In the genomic region with DNA sequence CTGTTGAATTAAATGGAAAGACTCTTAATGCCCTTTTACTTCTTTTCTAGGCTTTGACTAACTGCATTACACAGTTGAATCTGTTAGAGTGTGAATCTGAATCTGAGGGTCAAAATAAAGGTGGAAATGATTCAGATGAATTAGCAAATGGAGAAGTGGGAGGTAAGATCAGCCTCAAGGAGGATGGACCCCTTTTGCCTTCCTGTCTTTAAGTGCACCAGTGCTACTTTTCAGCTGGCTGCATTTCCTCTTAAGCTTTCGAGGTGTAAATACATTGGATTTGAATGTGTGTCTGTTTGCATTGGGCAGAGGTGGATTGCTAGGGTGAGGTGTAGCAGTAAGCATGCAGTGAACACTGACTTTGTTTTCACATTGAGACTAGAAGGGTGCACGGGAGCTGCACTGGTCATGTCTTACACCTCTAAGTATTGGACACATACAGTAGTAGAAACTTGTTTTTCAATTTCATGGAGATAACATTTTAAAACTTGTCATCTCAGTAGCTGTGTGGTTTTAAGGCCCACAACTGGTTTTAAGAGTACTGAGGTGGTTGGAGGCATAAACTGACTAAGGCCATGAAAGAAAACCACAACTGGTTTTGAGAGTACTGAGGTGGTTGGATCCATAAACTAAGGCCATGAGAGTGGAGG, we compare ENCODE assay signal across 10 cellular contexts. TPM values are rescaled to one million over a fixed set of nuclear protein-coding genes. Genes with fewer than 3 reads are reported as not detected.
DNase-seq lines count a peak whose midpoint lies in the region; ATAC-seq and TF ChIP-seq lines count a peak whose summit lies in the region.
"Had no signal": no experiment of that assay in that cellular context is flagged by ENCODE, and none has a peak within 500 bp of the region (broad histone marks: within the 10 kb centered on the region; RNA-seq: fewer than 3 reads in every experiment).

No MANE protein-coding gene starts in this region.

- POLR2A ChIA-PET in GM10248 (lab: Yijun Ruan, JAX) = no interaction called here

- H3K27ac ChIP-seq in coronary artery = no peak overlapping the region
- no peak overlapping the region for H3K27ac ChIP-seq in testis
- H3K27ac ChIP-seq in Karpas-422 (ENCODE audit: low read length) = no peak overlapping the region
- H3K27ac ChIP-seq: ovary had no signal

- no peaks in the 10 kb centered on the region for H3K9me2 ChIP-seq in Karpas-422 (replicated peaks; ENCODE audit: insufficient read depth, low read length)

- intact Hi-C loops in activated T-helper 2 cell treated with anti-CD3 and anti-CD28 coated beads, Interferon-gamma antibody, Interleukin-2, Interleukin-4, amounts not matched to agents 10 μg/mL and 5 μg/mL and 100 μg/mL, durations not matched to agents 14 hours and 24 hours and 36 hours (cut with micrococcal nuclease) = loop anchor here (1.0 to 10.0 kb wide), 7 partner anchors 9 to 1181 kb away; a partner anchor contains a TSS
- intact Hi-C loops in testis (cut with DNase I; ENCODE audit: low total_unique reads) = no loop called here

- peaks cover 89% of the 10 kb centered on the region for H3K36me3 Mint-ChIP-seq in activated T-helper 2 cell treated with anti-CD3 and anti-CD28 coated beads, Interferon-gamma antibody, Interleukin-2, Interleukin-4, amounts not matched to agents 10 μg/mL and 5 μg/mL and 100 μg/mL, durations not matched to agents 14 hours and 24 hours and 36 hours (ENCODE audit: low read depth)

- H3K9ac ChIP-seq in Karpas-422 (ENCODE audit: low read length) = no peak overlapping the region

- H3K79me2 ChIP-seq in Karpas-422 (ENCODE audit: low read length) = peaks cover 12% of the 10 kb centered on the region; the same call in 1 of the 2 replicates

- no peak for TF ChIP-seq CTCF in coronary artery (IDR thresholded peaks at IDR 0.05)
- no peak for TF ChIP-seq CTCF in testis (IDR thresholded peaks at IDR 0.05)
- TF ChIP-seq CTCF in GM10248 (IDR thresholded peaks at IDR 0.05; ENCODE audit: control extremely low read depth, extremely low read depth, low read depth, missing control alignments) = no peak

- CTCF ChIA-PET in GM10248 (lab: Yijun Ruan, JAX) = interaction anchor here (1.1 to 3.1 kb wide), 6 partner anchors 8 to 187 kb away, joined by 3 to 14 read pairs (median 4); no protein-coding TSS in a partner anchor

- no peaks in the 10 kb centered on the region for H3K27me3 ChIP-seq in testis
- H3K27me3 ChIP-seq in Karpas-422 (ENCODE audit: low read length) = no peaks in the 10 kb centered on the region
- H3K27me3 ChIP-seq: ovary had no signal

- no peaks in the 10 kb centered on the region for H3K27me3 Mint-ChIP-seq in activated T-helper 2 cell treated with anti-CD3 and anti-CD28 coated beads, Interferon-gamma antibody, Interleukin-2, Interleukin-4, amounts not matched to agents 10 μg/mL and 5 μg/mL and 100 μg/mL, durations not matched to agents 14 hours and 24 hours and 36 hours (ENCODE audit: low read depth)

- peak overlapping the region; percentile 57 for H3K4me3 Mint-ChIP-seq in activated T-helper 2 cell treated with anti-CD3 and anti-CD28 coated beads, Interferon-gamma antibody, Interleukin-2, Interleukin-4, amounts not matched to agents 10 μg/mL and 5 μg/mL and 100 μg/mL, durations not matched to agents 14 hours and 24 hours and 36 hours (ENCODE audit: low read depth)

- TF ChIP-seq POLR2A in testis (IDR thresholded peaks at IDR 0.05) = no peak

- H3K9me3 ChIP-seq in testis (no peaks in the 10 kb centered on the region), Karpas-422 (ENCODE audit: low read length) (no peaks in the 10 kb centered on the region)
- H3K9me3 ChIP-seq: ovary had no signal

- H3K4me3 ChIP-seq in coronary artery (no peak overlapping the region), testis (no peak overlapping the region), Karpas-422 (ENCODE audit: low read length) (no peak overlapping the region)
- H3K4me3 ChIP-seq: K562, ovary had no signal

- H4K20me1 ChIP-seq in Karpas-422 (ENCODE audit: insufficient read depth, low read depth, low read length) = no peaks in the 10 kb centered on the region

- no peak overlapping the region for H3K4me2 ChIP-seq in Karpas-422 (ENCODE audit: low read depth, low read length, poor library complexity, severe bottlenecking)

- peaks cover 54% of the 10 kb centered on the region for H3K4me1 Mint-ChIP-seq in activated T-helper 2 cell treated with anti-CD3 and anti-CD28 coated beads, Interferon-gamma antibody, Interleukin-2, Interleukin-4, amounts not matched to agents 10 μg/mL and 5 μg/mL and 100 μg/mL, durations not matched to agents 14 hours and 24 hours and 36 hours (ENCODE audit: low read depth)

- H3K36me3 ChIP-seq in testis (ENCODE audit: low read depth, missing control alignments) (no peaks in the 10 kb centered on the region), Karpas-422 (ENCODE audit: insufficient read depth, low read length) (peaks cover 81% of the 10 kb centered on the region)
- H3K36me3 ChIP-seq: ovary had no signal

- H3K4me1 ChIP-seq in testis = no peaks in the 10 kb centered on the region
- H3K4me1 ChIP-seq in Karpas-422 (ENCODE audit: low read length) = no peaks in the 10 kb centered on the region; the same call in 1 of the 2 replicates

- WGBS in testis, 2 donors = 93 to 96% methylated on average over 2 of the region's 2 CpGs

- peak overlapping the region; percentile 46 for H3K27ac Mint-ChIP-seq in activated T-helper 2 cell treated with anti-CD3 and anti-CD28 coated beads, Interferon-gamma antibody, Interleukin-2, Interleukin-4, amounts not matched to agents 10 μg/mL and 5 μg/mL and 100 μg/mL, durations not matched to agents 14 hours and 24 hours and 36 hours

- H3K9me3 Mint-ChIP-seq in activated T-helper 2 cell treated with anti-CD3 and anti-CD28 coated beads, Interferon-gamma antibody, Interleukin-2, Interleukin-4, amounts not matched to agents 10 μg/mL and 5 μg/mL and 100 μg/mL, durations not matched to agents 14 hours and 24 hours and 36 hours = no peaks in the 10 kb centered on the region

- no peak overlapping the region for H2AFZ ChIP-seq in Karpas-422 (ENCODE audit: low read length)

- peak; percentile 21 for DNase-seq in activated T-helper 2 cell treated with anti-CD3 and anti-CD28 coated beads, Interferon-gamma antibody, Interleukin-2, Interleukin-4, amounts not matched to agents 10 μg/mL and 5 μg/mL and 100 μg/mL, durations not matched to agents 14 hours and 24 hours and 36 hours (ENCODE audit: low spot score)
- DNase-seq in coronary artery (ENCODE audit: low spot score) (no peak), testis (no peak), GM10248 (ENCODE audit: extremely low spot score) (no peak), Karpas-422 (no peak)
- DNase-seq: ovary had no signal

- peak; percentile 65 for ATAC-seq in GM18498 (IDR thresholded peaks at IDR 0.05; ENCODE audit: unreplicated experiment)
- ATAC-seq in GM19463 (IDR thresholded peaks at IDR 0.05; ENCODE audit: unreplicated experiment) = peak; percentile 61
- peak; percentile 48 for ATAC-seq in HG03135 (IDR thresholded peaks at IDR 0.05; ENCODE audit: unreplicated experiment)
- ATAC-seq: K562 had no signal

RNA-seq across cellular contexts. Expression of a gene that starts 35.4 kb away (rescaled TPM):
- total RNA-seq in activated T-helper 2 cell treated with anti-CD3 and anti-CD28 coated beads, Interferon-gamma antibody, Interleukin-2, Interleukin-4, amounts not matched to agents 10 μg/mL and 5 μg/mL and 100 μg/mL, durations not matched to agents 14 hours and 24 hours and 36 hours = 40.6 and 44.4 TPM in 2 replicates
- total RNA-seq in testis = 10 to 100 TPM; 91.4 to 92.1 TPM
- 77.8 TPM for polyA plus RNA-seq in testis (ENCODE audit: insufficient read depth, low read depth, low replicate concordance)
- 45.6 and 106 TPM in 2 replicates for total RNA-seq in Karpas-422 (2014; rRNA removed; shearing (Covaris generic); ENCODE audit: low replicate concordance)

RNA-seq across cellular contexts. Expression of a gene that starts 59.0 kb away (rescaled TPM):
- 41.9 and 45.7 TPM in 2 replicates for total RNA-seq in activated T-helper 2 cell treated with anti-CD3 and anti-CD28 coated beads, Interferon-gamma antibody, Interleukin-2, Interleukin-4, amounts not matched to agents 10 μg/mL and 5 μg/mL and 100 μg/mL, durations not matched to agents 14 hours and 24 hours and 36 hours
- 10 to 100 TPM; 66.8 to 73.1 TPM for total RNA-seq in testis
- 83.5 TPM for polyA plus RNA-seq in testis (ENCODE audit: insufficient read depth, low read depth, low replicate concordance)
- 13.3 and 26.4 TPM in 2 replicates for total RNA-seq in Karpas-422 (2014; rRNA removed; shearing (Covaris generic); ENCODE audit: low replicate concordance)

RNA-seq across cellular contexts. Expression of a gene that starts 59.1 kb away (rescaled TPM):
- 34.3 and 37.7 TPM in 2 replicates for total RNA-seq in activated T-helper 2 cell treated with anti-CD3 and anti-CD28 coated beads, Interferon-gamma antibody, Interleukin-2, Interleukin-4, amounts not matched to agents 10 μg/mL and 5 μg/mL and 100 μg/mL, durations not matched to agents 14 hours and 24 hours and 36 hours
- total RNA-seq in testis = 10 to 100 TPM; 37.3 to 41.3 TPM
- 20.8 TPM for polyA plus RNA-seq in testis (ENCODE audit: insufficient read depth, low read depth, low replicate concordance)
- 15.3 and 26.8 TPM in 2 replicates for total RNA-seq in Karpas-422 (2014; rRNA removed; shearing (Covaris generic); ENCODE audit: low replicate concordance)
